8 cellular contexts compared by ENCODE assay signal in genomic region chr9:136849038-136849959, GRCh38. TPM values are rescaled to one million over a fixed set of nuclear protein-coding genes. Genes with fewer than 3 reads are reported as not detected.
A peak's percentile ranks its signal among the peaks of the same experiment; 100 is the strongest.
DNase-seq lines count a peak whose midpoint lies in the region; ATAC-seq and TF ChIP-seq lines count a peak whose summit lies in the region.

Gene PHPT1 (plus strand): TSS chr9:136849409. CDS start chr9:136849431, 22 bp downstream.

- no peaks in the 10 kb centered on the region for H3K9me2 ChIP-seq in Karpas-422 (replicated peaks; ENCODE audit: insufficient read depth, low read length)

- TF ChIP-seq CTCF in esophagus muscularis mucosa (IDR thresholded peaks at IDR 0.05) = peak in 1 of 3 experiments; percentile 29

- peaks cover 13% of the 10 kb centered on the region for H4K20me1 ChIP-seq in Karpas-422 (ENCODE audit: insufficient read depth, low read depth, low read length)

- H3K36me3 ChIP-seq in Karpas-422 (ENCODE audit: insufficient read depth, low read length) = peaks cover 3% of the 10 kb centered on the region; the same call in 1 of the 2 replicates
- H3K36me3 ChIP-seq in esophagus muscularis mucosa = peaks cover 0 to 18% (median 11%) of the 10 kb centered on the region in 4 donors
- peaks cover 0 to 9% of the 10 kb centered on the region in 2 donors for H3K36me3 ChIP-seq in muscle layer of duodenum (ENCODE audit: control insufficient read depth in 1 of 2, insufficient read depth in 2 of 2, low read length in 2 of 2)

- TF ChIP-seq EP300 in esophagus muscularis mucosa (IDR thresholded peaks at IDR 0.05) = no peak

- peaks cover 15% of the 10 kb centered on the region for H3K4me1 ChIP-seq in Karpas-422 (ENCODE audit: low read length)
- peaks cover 43 to 66% (median 56%) of the 10 kb centered on the region in 4 donors for H3K4me1 ChIP-seq in esophagus muscularis mucosa
- peaks cover 6 to 40% of the 10 kb centered on the region in 2 donors for H3K4me1 ChIP-seq in muscle layer of duodenum (ENCODE audit: control insufficient read depth in 1 of 2, insufficient read depth in 2 of 2, low read length in 2 of 2)

- H3K4me2 ChIP-seq in Karpas-422 (ENCODE audit: low read depth, low read length, poor library complexity, severe bottlenecking) = peak within 1 kb of the TSS; percentile 74

- DNase-seq in DMS79 treated with DMSO at 0.1 percent for 48 hours (lab: John Stamatoyannopoulos, UW) (peak; percentile 99), Karpas-422 (peak; percentile 99), RKO (ENCODE audit: low spot score) (peak; percentile 100), activated T-helper 1 cell treated with Interleukin-2 at 50 U/mL for 16 hours (ENCODE audit: low read depth) (peak; percentile 91), esophagus muscularis mucosa (ENCODE audit: extremely low spot score) (peak; percentile 100)
- peak; percentile 94 to 96 for DNase-seq in stimulated activated CD8-positive, alpha-beta memory T cell treated with anti-CD3 and anti-CD28 coated beads, Interleukin-7, amount 100 ng/mL, for 4 hours (ENCODE audit: low read depth in 2 of 2)

- H3K27ac ChIP-seq in Karpas-422 (ENCODE audit: low read length) (peak within 1 kb of the TSS; percentile 63), esophagus muscularis mucosa (replicated peaks in 1 of 4) (peak within 1 kb of the TSS; percentile 88 to 95 (median 90)), muscle layer of duodenum (ENCODE audit: low read length) (peak within 1 kb of the TSS; percentile 60)

- H2AFZ ChIP-seq in Karpas-422 (ENCODE audit: low read length) = no peak within 1 kb of the TSS

- peak within 1 kb of the TSS; percentile 79 for H3K4me3 ChIP-seq in Karpas-422 (ENCODE audit: low read length)
- peak within 1 kb of the TSS; percentile 57 to 78 (median 74) for H3K4me3 ChIP-seq in esophagus muscularis mucosa
- peak within 1 kb of the TSS; percentile 85 to 86 for H3K4me3 ChIP-seq in muscle layer of duodenum (ENCODE audit: low read depth in 1 of 2, low read length in 2 of 2)

- H3K27me3 ChIP-seq in Karpas-422 (ENCODE audit: low read length) = no peaks in the 10 kb centered on the region
- peaks cover 0 to 37% (median 24%) of the 10 kb centered on the region in 4 donors for H3K27me3 ChIP-seq in esophagus muscularis mucosa
- H3K27me3 ChIP-seq in muscle layer of duodenum (ENCODE audit: low read depth, low read length) = no peaks in the 10 kb centered on the region

- no CpG with 5 or more reads among the region's 77 CpGs for WGBS in esophagus muscularis mucosa

- H3K9ac ChIP-seq in Karpas-422 (ENCODE audit: low read length) = peak within 1 kb of the TSS; percentile 73

- peak; percentile 73 for TF ChIP-seq POLR2A in esophagus muscularis mucosa (IDR thresholded peaks at IDR 0.05; ENCODE audit: low read depth)

- intact Hi-C loops in esophagus muscularis mucosa (cut with DNase I) = loop anchor here (5.0 kb wide), 1 partner anchor 47 kb away; no protein-coding TSS in a partner anchor

- no peaks in the 10 kb centered on the region for H3K79me2 ChIP-seq in Karpas-422 (ENCODE audit: low read length)

- H3K9me3 ChIP-seq in Karpas-422 (ENCODE audit: low read length) (no peaks in the 10 kb centered on the region), esophagus muscularis mucosa (no peaks in the 10 kb centered on the region), muscle layer of duodenum (ENCODE audit: control insufficient read depth in 1 of 2, low read length in 2 of 2) (no peaks in the 10 kb centered on the region)

- peak; percentile 73 for ATAC-seq in GM21825 (IDR thresholded peaks at IDR 0.05; ENCODE audit: unreplicated experiment)

RNA-seq across cellular contexts. Expression of gene PHPT1, which starts in this region (rescaled TPM):
- 82.5 and 164 TPM in 2 replicates for total RNA-seq in Karpas-422 (2014; rRNA removed; shearing (Covaris generic); ENCODE audit: low replicate concordance)
- 10 to 100 TPM; 43.4 to 84.1 (median 53.9) TPM for total RNA-seq in esophagus muscularis mucosa

Comparison
In these comparisons a context has a peak if more than half of its experiments do, and no peak if none do; other contexts are left out.
1. Peak in every context shown above with its lines: DNase-seq, ATAC-seq, H3K4me3 ChIP-seq and H3K27ac ChIP-seq.